1 cellular context compared by ENCODE assay signal in the genomic region with DNA sequence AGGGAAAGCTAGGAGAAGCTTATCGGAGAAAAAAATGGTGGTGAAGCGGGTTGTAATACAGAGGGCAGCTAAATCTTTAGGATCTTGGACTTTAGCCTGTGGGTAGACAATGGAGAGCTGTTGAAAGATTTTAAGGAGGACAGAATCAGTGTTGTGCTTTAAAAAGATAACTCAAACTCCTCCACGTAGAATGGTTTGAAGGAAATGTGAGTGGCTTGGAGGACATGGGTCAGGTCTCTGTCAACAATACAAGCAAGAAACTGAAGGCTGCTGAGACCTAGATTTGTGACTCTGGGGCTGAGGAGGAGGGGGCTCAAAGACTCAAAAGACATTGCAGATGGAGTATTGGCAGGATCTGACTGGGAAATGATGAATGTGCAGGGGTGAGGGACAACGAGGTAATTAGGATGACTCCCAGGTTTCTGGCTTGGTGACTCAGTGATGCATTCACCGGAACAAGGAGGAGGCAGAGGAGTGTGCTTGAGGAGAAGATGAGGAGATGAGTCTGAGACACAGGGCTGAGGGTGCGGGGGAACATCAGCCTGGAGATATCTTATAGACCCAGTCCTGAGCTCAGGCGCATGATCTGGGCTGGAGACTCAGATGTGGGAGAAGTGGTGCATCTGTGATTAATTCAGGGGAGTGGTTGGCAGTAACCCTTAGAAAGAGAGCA.
TF ChIP-seq lines count a peak whose summit lies in the region.

No MANE protein-coding gene starts in this region.

TF ChIP-seq in HEK293, 187 proteins besides CTCF, POLR2A, EP300 and RAD21 (continued from another document):
- TF ChIP-seq, protein P1, sequence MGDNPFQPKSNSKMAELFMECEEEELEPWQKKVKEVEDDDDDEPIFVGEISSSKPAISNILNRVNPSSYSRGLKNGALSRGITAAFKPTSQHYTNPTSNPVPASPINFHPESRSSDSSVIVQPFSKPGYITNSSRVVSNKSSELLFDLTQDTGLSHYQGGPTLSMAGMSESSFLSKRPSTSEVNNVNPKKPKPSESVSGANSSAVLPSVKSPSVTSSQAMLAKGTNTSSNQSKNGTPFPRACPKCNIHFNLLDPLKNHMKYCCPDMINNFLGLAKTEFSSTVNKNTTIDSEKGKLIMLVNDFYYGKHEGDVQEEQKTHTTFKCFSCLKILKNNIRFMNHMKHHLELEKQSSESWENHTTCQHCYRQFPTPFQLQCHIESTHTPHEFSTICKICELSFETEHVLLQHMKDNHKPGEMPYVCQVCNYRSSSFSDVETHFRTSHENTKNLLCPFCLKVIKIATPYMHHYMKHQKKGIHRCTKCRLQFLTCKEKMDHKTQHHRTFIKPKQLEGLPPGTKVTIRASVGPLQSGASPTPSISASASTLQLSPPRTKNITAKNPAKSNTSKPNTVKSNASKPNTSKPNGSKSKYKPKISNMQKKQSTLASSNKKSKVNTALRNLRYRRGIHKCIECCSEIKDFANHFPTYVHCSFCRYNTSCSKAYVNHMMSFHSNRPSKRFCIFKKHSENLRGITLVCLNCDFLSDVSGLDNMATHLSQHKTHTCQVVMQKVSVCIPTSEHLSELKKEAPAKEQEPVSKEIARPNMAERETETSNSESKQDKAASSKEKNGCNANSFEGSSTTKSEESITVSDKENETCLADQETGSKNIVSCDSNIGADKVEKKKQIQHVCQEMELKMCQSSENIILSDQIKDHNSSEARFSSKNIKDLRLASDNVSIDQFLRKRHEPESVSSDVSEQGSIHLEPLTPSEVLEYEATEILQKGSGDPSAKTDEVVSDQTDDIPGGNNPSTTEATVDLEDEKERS (tag by site-specific recombination; IDR thresholded peaks at IDR 0.05) = no peak
- TF ChIP-seq, protein P2, sequence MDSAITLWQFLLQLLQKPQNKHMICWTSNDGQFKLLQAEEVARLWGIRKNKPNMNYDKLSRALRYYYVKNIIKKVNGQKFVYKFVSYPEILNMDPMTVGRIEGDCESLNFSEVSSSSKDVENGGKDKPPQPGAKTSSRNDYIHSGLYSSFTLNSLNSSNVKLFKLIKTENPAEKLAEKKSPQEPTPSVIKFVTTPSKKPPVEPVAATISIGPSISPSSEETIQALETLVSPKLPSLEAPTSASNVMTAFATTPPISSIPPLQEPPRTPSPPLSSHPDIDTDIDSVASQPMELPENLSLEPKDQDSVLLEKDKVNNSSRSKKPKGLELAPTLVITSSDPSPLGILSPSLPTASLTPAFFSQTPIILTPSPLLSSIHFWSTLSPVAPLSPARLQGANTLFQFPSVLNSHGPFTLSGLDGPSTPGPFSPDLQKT (IDR thresholded peaks at IDR 0.05; ENCODE audit: borderline replicate concordance, low read depth, low read length) = no peak
- TF ChIP-seq ZNF610 (tag by site-specific recombination; IDR thresholded peaks at IDR 0.05; ENCODE audit: borderline replicate concordance) = no peak
- no peak for TF ChIP-seq HOXD13 (CRISPR knock-in tag; IDR thresholded peaks at IDR 0.05; ENCODE audit: borderline replicate concordance)
